ENCODE assay signal across 12 cellular contexts in genomic region chr1:32948905-32949304, GRCh38. TPM values are rescaled to one million over a fixed set of nuclear protein-coding genes. Genes with fewer than 3 reads are reported as not detected.
A peak's percentile ranks its signal among the peaks of the same experiment; 100 is the strongest.
DNase-seq lines count a peak whose midpoint lies in the region; ATAC-seq and TF ChIP-seq lines count a peak whose summit lies in the region.
"Had no signal": no experiment of that assay in that cellular context is flagged by ENCODE, and none has a peak within 500 bp of the region (broad histone marks: within the 10 kb centered on the region; RNA-seq: fewer than 3 reads in every experiment).

No MANE protein-coding gene starts in this region.

- intact Hi-C loops in colonic mucosa (cut with DNase I) (no loop called here), left lung (cut with DNase I) (no loop called here), head of caudate nucleus (cut with DNase I) (no loop called here)

- H3K4me3 ChIP-seq in colonic mucosa = no peak overlapping the region
- no peak overlapping the region for H3K4me3 ChIP-seq in left lung
- peak overlapping the region; percentile 5 for H3K4me3 ChIP-seq in thoracic aorta

- H3K9me3 ChIP-seq in colonic mucosa (no peaks in the 10 kb centered on the region), left lung (no peaks in the 10 kb centered on the region), thoracic aorta (no peaks in the 10 kb centered on the region)

- H3K27me3 ChIP-seq in colonic mucosa (no peaks in the 10 kb centered on the region), left lung (no peaks in the 10 kb centered on the region), thoracic aorta (replicated peaks; ENCODE audit: insufficient read depth) (no peaks in the 10 kb centered on the region)

- no peak for TF ChIP-seq CTCF in colonic mucosa (IDR thresholded peaks at IDR 0.05)
- no peak for TF ChIP-seq CTCF in left lung (IDR thresholded peaks at IDR 0.05)
- no peak for TF ChIP-seq CTCF in thoracic aorta (IDR thresholded peaks at IDR 0.05)

- H3K4me1 ChIP-seq in colonic mucosa (peaks cover 15% of the 10 kb centered on the region), left lung (peaks cover 0 to 46% of the 10 kb centered on the region in 2 donors), thoracic aorta (ENCODE audit: control insufficient read depth in 1 of 2, low read depth in 2 of 2) (peaks cover 46 to 59% of the 10 kb centered on the region in 2 donors)

- no peaks in the 10 kb centered on the region for H3K36me3 ChIP-seq in colonic mucosa
- H3K36me3 ChIP-seq in left lung = peaks cover 0 to 61% of the 10 kb centered on the region in 2 donors
- H3K36me3 ChIP-seq in thoracic aorta = peaks cover 5% of the 10 kb centered on the region

- H3K27ac ChIP-seq in colonic mucosa = peak overlapping the region; percentile 83
- peak overlapping the region; percentile 51 to 59 for H3K27ac ChIP-seq in left lung
- H3K27ac ChIP-seq in thoracic aorta = peak overlapping the region; percentile 69 to 84

- ATAC-seq in left lung (peak; percentile 81), thoracic aorta (ENCODE audit: insufficient number of reproducible peaks, low FRiP score, low read depth) (no peak)
- ATAC-seq: CD8-positive, alpha-beta T cell had no signal

- peak overlapping the region in 1 of 2 donors; percentile 55 for H3K9ac ChIP-seq in colonic mucosa (ENCODE audit: low read depth in 2 of 2, low read length in 2 of 2)

- peak; percentile 58 for DNase-seq in HT-29 (ENCODE audit: low spot score)
- no peak for DNase-seq in colonic mucosa
- no peak for DNase-seq in left lung
- DNase-seq in thoracic aorta (ENCODE audit: low spot score) = no peak
- no peak for DNase-seq in head of caudate nucleus
- no peak for DNase-seq in AG08396 (ENCODE audit: low spot score)
- DNase-seq in amygdala (lab: John Stamatoyannopoulos, UW) = no peak
- DNase-seq in NCI-H2196 treated with DMSO at 0.1 percent for 48 hours (lab: John Stamatoyannopoulos, UW; ENCODE audit: unreplicated experiment) = no peak
- DNase-seq: activated CD4-positive, alpha-beta T cell treated with anti-CD3 and anti-CD28 coated beads for 48 hours; CD8-positive, alpha-beta T cell; immature natural killer cell; NCI-H2029 treated with DMSO at 0.1 percent for 48 hours had no signal

RNA-seq across cellular contexts. Expression of gene RNF19B, which starts 15.7 kb away (rescaled TPM):
- total RNA-seq in HT-29 (2014; rRNA removed; shearing (Covaris generic)) = 15.8 and 19.2 TPM in 2 replicates
- 100 to 1,000 TPM in 1 of 2 donors, 10 to 100 TPM in 1; 44.4 to 106 TPM for total RNA-seq in colonic mucosa
- 10 to 100 TPM; 37.8 to 46.0 TPM for total RNA-seq in left lung
- total RNA-seq in thoracic aorta = 10 to 100 TPM; 21.9 to 37.2 TPM

RNA-seq across cellular contexts. Expression of gene TMEM54, which starts 47.7 kb away (rescaled TPM):
- 789 and 818 TPM in 2 replicates for total RNA-seq in HT-29 (2014; rRNA removed; shearing (Covaris generic))
- total RNA-seq in colonic mucosa (100 to 1,000 TPM; 715 to 878 TPM), left lung (10 to 100 TPM; 29.3 to 87.0 TPM), thoracic aorta (10 to 100 TPM; 28.1 to 56.6 TPM)
- total RNA-seq: CD8-positive, alpha-beta T cell had no signal
